17 cellular contexts compared by ENCODE assay signal in the genomic region with DNA sequence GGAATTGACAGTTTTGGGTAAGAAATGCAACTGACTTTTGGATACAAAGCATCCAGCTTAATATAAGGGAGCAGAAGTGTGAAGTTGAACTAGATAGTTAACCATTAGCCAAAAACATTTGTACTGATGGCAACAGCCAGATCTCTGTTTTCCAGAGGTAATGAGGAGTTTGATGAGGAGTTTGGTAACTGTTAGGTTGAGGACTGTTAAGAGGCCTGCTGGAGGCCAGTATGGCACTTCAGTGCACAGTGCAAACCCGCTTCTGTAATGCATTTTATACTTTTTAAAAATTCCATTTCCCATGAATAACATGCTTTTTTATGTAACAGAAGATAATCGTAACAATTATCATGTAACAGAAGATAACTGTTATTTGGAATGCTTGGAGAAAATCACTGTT. TPM values are rescaled to one million over a fixed set of nuclear protein-coding genes. Genes with fewer than 3 reads are reported as not detected.
A peak's percentile ranks its signal among the peaks of the same experiment; 100 is the strongest.
DNase-seq lines count a peak whose midpoint lies in the region; ATAC-seq, FAIRE-seq and TF ChIP-seq lines count a peak whose summit lies in the region.
"Had no signal": no experiment of that assay in that cellular context is flagged by ENCODE, and none has a peak within 500 bp of the region (broad histone marks: within the 10 kb centered on the region; RNA-seq: fewer than 3 reads in every experiment).

No MANE protein-coding gene starts in this region.

- H3K4me2 ChIP-seq in astrocyte (ENCODE audit: low read length): no peak overlapping the region
- H3K4me2 ChIP-seq: BLaER1, GM23338 had no signal

- H3K4me3 ChIP-seq in astrocyte (ENCODE audit: insufficient read depth, low read depth, low read length): no peak overlapping the region
- H3K4me3 ChIP-seq: BLaER1, GM23338, K562 had no signal

- CTCF ChIA-PET in activated CD8-positive, alpha-beta memory T cell treated with anti-CD3 and anti-CD28 coated beads, Interleukin-2, amount 10 ng/mL, durations not matched to agents 7 days and 5 days (lab: Charles Lee): no interaction called here

- H3K9ac ChIP-seq in astrocyte (ENCODE audit: low read length): no peak overlapping the region
- H3K9ac ChIP-seq: BLaER1 had no signal

- no peak overlapping the region for H2AFZ ChIP-seq in astrocyte (ENCODE audit: low read depth, low read length)
- H2AFZ ChIP-seq: GM23338 had no signal

- TF ChIP-seq CTCF in astrocyte (IDR thresholded peaks at IDR 0.05; ENCODE audit: insufficient read depth, low read depth, low read length): no peak
- no peak for TF ChIP-seq CTCF in CD14-positive monocyte (IDR thresholded peaks at IDR 0.05)

- peak; percentile 36 for ATAC-seq in left lobe of liver
- no peak for ATAC-seq in activated CD8-positive, alpha-beta memory T cell treated with anti-CD3 and anti-CD28 coated beads, Interleukin-2, amount 10 ng/mL, durations not matched to agents 7 days and 5 days
- ATAC-seq: CD8-positive, alpha-beta T cell; GM23338; K562 had no signal

- no peaks in the 10 kb centered on the region for H4K20me1 ChIP-seq in astrocyte (ENCODE audit: insufficient read depth, low read length)
- H4K20me1 ChIP-seq: BLaER1 had no signal

- peaks cover 2% of the 10 kb centered on the region for H3K4me1 Mint-ChIP-seq in astrocyte (ENCODE audit: low read depth, unreplicated experiment)
- H3K4me1 Mint-ChIP-seq in CD14-positive monocyte: peaks cover 10% of the 10 kb centered on the region
- H3K4me1 Mint-ChIP-seq in activated CD8-positive, alpha-beta memory T cell treated with anti-CD3 and anti-CD28 coated beads, Interleukin-2, amount 10 ng/mL, durations not matched to agents 7 days and 5 days: no peaks in the 10 kb centered on the region

- no peaks in the 10 kb centered on the region for H3K36me3 ChIP-seq in astrocyte (ENCODE audit: insufficient read depth, low read length)
- H3K36me3 ChIP-seq: BLaER1 had no signal

- H3K79me2 ChIP-seq in astrocyte (ENCODE audit: insufficient read depth, low read length): no peaks in the 10 kb centered on the region

- H3K36me3 Mint-ChIP-seq in astrocyte (ENCODE audit: low read depth, unreplicated experiment) (no peaks in the 10 kb centered on the region), CD14-positive monocyte (no peaks in the 10 kb centered on the region)
- no peaks in the 10 kb centered on the region for H3K36me3 Mint-ChIP-seq in activated CD8-positive, alpha-beta memory T cell treated with anti-CD3 and anti-CD28 coated beads, Interleukin-2, amount 10 ng/mL, durations not matched to agents 7 days and 5 days
- H3K36me3 Mint-ChIP-seq: CD8-positive, alpha-beta T cell had no signal

- H3K9me3 ChIP-seq in astrocyte (ENCODE audit: insufficient read depth, low read depth, low read length): no peaks in the 10 kb centered on the region
- H3K9me3 ChIP-seq: BLaER1 had no signal

- intact Hi-C loops in CD14-positive monocyte (cut with micrococcal nuclease): no loop called here

- H3K4me3 Mint-ChIP-seq in astrocyte (ENCODE audit: unreplicated experiment) (no peak overlapping the region), CD14-positive monocyte (no peak overlapping the region)
- no peak overlapping the region for H3K4me3 Mint-ChIP-seq in activated CD8-positive, alpha-beta memory T cell treated with anti-CD3 and anti-CD28 coated beads, Interleukin-2, amount 10 ng/mL, durations not matched to agents 7 days and 5 days
- H3K4me3 Mint-ChIP-seq: CD8-positive, alpha-beta T cell; GM23338 had no signal

- DNase-seq in Caki2 (ENCODE audit: low read depth) (peak; percentile 14), astrocyte (ENCODE audit: low read depth) (no peak), left lobe of liver (ENCODE audit: low spot score) (no peak), CD14-positive monocyte (ENCODE audit: low spot score) (no peak), NCI-H2081 (lab: John Stamatoyannopoulos, UW) (no peak), dedifferentiated amniotic fluid mesenchymal stem cell (ENCODE audit: extremely low spot score) (no peak)
- DNase-seq in activated CD8-positive, alpha-beta memory T cell treated with anti-CD3 and anti-CD28 coated beads, Interleukin-2, amount 10 ng/mL, durations not matched to agents 7 days and 5 days: no peak
- DNase-seq: CD8-positive, alpha-beta T cell; DMS79; GDM1; IMR-90 had no signal

- no peaks in the 10 kb centered on the region for H3K4me1 ChIP-seq in astrocyte (ENCODE audit: insufficient read depth, low read length)
- H3K4me1 ChIP-seq: BLaER1 had no signal

- in situ Hi-C loops in Caki2 (cut with HindIII; ENCODE audit: low pct_unique_long_range_greater_than_20kb, low sequenced_read_pairs): no loop called here

- no peak overlapping the region for H3K27ac Mint-ChIP-seq in astrocyte (ENCODE audit: unreplicated experiment)
- H3K27ac Mint-ChIP-seq in CD14-positive monocyte: no peak overlapping the region
- H3K27ac Mint-ChIP-seq in activated CD8-positive, alpha-beta memory T cell treated with anti-CD3 and anti-CD28 coated beads, Interleukin-2, amount 10 ng/mL, durations not matched to agents 7 days and 5 days: no peak overlapping the region
- H3K27ac Mint-ChIP-seq: CD8-positive, alpha-beta T cell; GM23338 had no signal

- no peaks in the 10 kb centered on the region for H3K27me3 ChIP-seq in astrocyte (ENCODE audit: insufficient read depth, low read length)

- FAIRE-seq in astrocyte (lab: Jason Lieb, UNC): peak; percentile 82
- FAIRE-seq: A204.1, H54, HTR-8/SVneo, K562 had no signal

- no peak overlapping the region for H3K27ac ChIP-seq in astrocyte (ENCODE audit: low read depth, low read length)
- H3K27ac ChIP-seq: BLaER1 had no signal

- H3K27me3 Mint-ChIP-seq in astrocyte (ENCODE audit: low read depth, unreplicated experiment): no peaks in the 10 kb centered on the region
- H3K27me3 Mint-ChIP-seq in CD14-positive monocyte (ENCODE audit: low read depth in 3 of 3): peaks cover 0 to 7% (median 0%) of the 10 kb centered on the region in 3 donors
- no peaks in the 10 kb centered on the region for H3K27me3 Mint-ChIP-seq in activated CD8-positive, alpha-beta memory T cell treated with anti-CD3 and anti-CD28 coated beads, Interleukin-2, amount 10 ng/mL, durations not matched to agents 7 days and 5 days

- H3K9me3 Mint-ChIP-seq in astrocyte (ENCODE audit: unreplicated experiment) (no peaks in the 10 kb centered on the region), CD14-positive monocyte (peaks cover 0 to 9% (median 0%) of the 10 kb centered on the region in 7 donors)
- H3K9me3 Mint-ChIP-seq in activated CD8-positive, alpha-beta memory T cell treated with anti-CD3 and anti-CD28 coated beads, Interleukin-2, amount 10 ng/mL, durations not matched to agents 7 days and 5 days (ENCODE audit: low read depth): no peaks in the 10 kb centered on the region
- H3K9me3 Mint-ChIP-seq: CD8-positive, alpha-beta T cell; GM23338 had no signal

RNA-seq across cellular contexts. Expression of a gene that starts 30.0 kb away (rescaled TPM):
- total RNA-seq in Caki2 (2014; rRNA removed; shearing (Covaris generic); ENCODE audit: low replicate concordance): 0.34 and 0.35 TPM in 2 replicates
- total RNA-seq in astrocyte: 17.7 and 19.2 TPM in 2 replicates
- 1.7 TPM for total RNA-seq in left lobe of liver
- polyA plus RNA-seq in CD14-positive monocyte: 1 to 10 TPM in 1 of 2 donors, under 1 TPM in 1; 0.54 to 3.6 TPM
- total RNA-seq in activated CD8-positive, alpha-beta memory T cell treated with anti-CD3 and anti-CD28 coated beads, Interleukin-2, amount 10 ng/mL, durations not matched to agents 7 days and 5 days: 1 to 10 TPM; 1.1 to 1.3 TPM
